Comparison of ENCODE assay signal across 22 cellular contexts in genomic region chr2:98509542-98510321, GRCh38.
DNase-seq lines count a peak whose midpoint lies in the region; ATAC-seq and TF ChIP-seq lines count a peak whose summit lies in the region.
"Had no signal": no experiment of that assay in that cellular context is flagged by ENCODE, and none has a peak within 500 bp of the region (broad histone marks: within the 10 kb centered on the region; RNA-seq: fewer than 3 reads in every experiment).

No MANE protein-coding gene starts in this region.

- peaks cover 72% of the 10 kb centered on the region for H3K4me1 Mint-ChIP-seq in activated naive CD8-positive, alpha-beta T cell treated with anti-CD3 and anti-CD28 coated beads, Interleukin-2, amount 10 ng/mL, durations not matched to agents 7 days and 5 days
- peaks cover 85% of the 10 kb centered on the region for H3K4me1 Mint-ChIP-seq in activated naive CD8-positive, alpha-beta T cell treated with anti-CD3 and anti-CD28 coated beads for 36 hours
- H3K4me1 Mint-ChIP-seq in activated T-helper 17 cell treated with anti-CD3 and anti-CD28 coated beads, Interleukin-2, amount 50 U/mL, for 72 hours = peaks cover 43% of the 10 kb centered on the region
- H3K4me1 Mint-ChIP-seq in natural killer cell = peaks cover 91 to 95% of the 10 kb centered on the region in 2 donors

- no peaks in the 10 kb centered on the region for H3K9me3 Mint-ChIP-seq in activated naive CD8-positive, alpha-beta T cell treated with anti-CD3 and anti-CD28 coated beads, Interleukin-2, amount 10 ng/mL, durations not matched to agents 7 days and 5 days
- H3K9me3 Mint-ChIP-seq in activated naive CD8-positive, alpha-beta T cell treated with anti-CD3 and anti-CD28 coated beads for 36 hours = no peaks in the 10 kb centered on the region
- no peaks in the 10 kb centered on the region for H3K9me3 Mint-ChIP-seq in activated T-helper 17 cell treated with anti-CD3 and anti-CD28 coated beads, Interleukin-2, amount 50 U/mL, for 72 hours
- H3K9me3 Mint-ChIP-seq in natural killer cell = no peaks in the 10 kb centered on the region
- H3K9me3 Mint-ChIP-seq: nephron had no signal

- TF ChIP-seq CTCF in natural killer cell (IDR thresholded peaks at IDR 0.05) (no peak), foreskin fibroblast (IDR thresholded peaks at IDR 0.05; ENCODE audit: low read depth, low read length) (no peak)

- peak overlapping the region; percentile 82 for H3K27ac Mint-ChIP-seq in activated naive CD8-positive, alpha-beta T cell treated with anti-CD3 and anti-CD28 coated beads, Interleukin-2, amount 10 ng/mL, durations not matched to agents 7 days and 5 days
- H3K27ac Mint-ChIP-seq in activated naive CD8-positive, alpha-beta T cell treated with anti-CD3 and anti-CD28 coated beads for 36 hours = no peak overlapping the region
- peak overlapping the region; percentile 58 for H3K27ac Mint-ChIP-seq in activated T-helper 17 cell treated with anti-CD3 and anti-CD28 coated beads, Interleukin-2, amount 50 U/mL, for 72 hours
- H3K27ac Mint-ChIP-seq in natural killer cell = peak overlapping the region; percentile 85 to 91

- no peaks in the 10 kb centered on the region for H3K27me3 Mint-ChIP-seq in activated naive CD8-positive, alpha-beta T cell treated with anti-CD3 and anti-CD28 coated beads, Interleukin-2, amount 10 ng/mL, durations not matched to agents 7 days and 5 days
- no peaks in the 10 kb centered on the region for H3K27me3 Mint-ChIP-seq in activated naive CD8-positive, alpha-beta T cell treated with anti-CD3 and anti-CD28 coated beads for 36 hours
- H3K27me3 Mint-ChIP-seq in activated T-helper 17 cell treated with anti-CD3 and anti-CD28 coated beads, Interleukin-2, amount 50 U/mL, for 72 hours = no peaks in the 10 kb centered on the region
- H3K27me3 Mint-ChIP-seq in natural killer cell (ENCODE audit: low read depth in 2 of 2) = no peaks in the 10 kb centered on the region

- no peak overlapping the region for H3K4me3 ChIP-seq in foreskin fibroblast (ENCODE audit: low read depth in 1 of 2, low read length in 2 of 2)
- H3K4me3 ChIP-seq: cardiac muscle cell, GM12878, HAP-1, Peyer's patch, right lobe of liver, SJSA1, suprapubic skin had no signal

- H3K36me3 Mint-ChIP-seq in activated naive CD8-positive, alpha-beta T cell treated with anti-CD3 and anti-CD28 coated beads, Interleukin-2, amount 10 ng/mL, durations not matched to agents 7 days and 5 days = peaks cover 32% of the 10 kb centered on the region
- H3K36me3 Mint-ChIP-seq in activated naive CD8-positive, alpha-beta T cell treated with anti-CD3 and anti-CD28 coated beads for 36 hours = peaks cover 13% of the 10 kb centered on the region
- peaks cover 14% of the 10 kb centered on the region for H3K36me3 Mint-ChIP-seq in activated T-helper 17 cell treated with anti-CD3 and anti-CD28 coated beads, Interleukin-2, amount 50 U/mL, for 72 hours (ENCODE audit: low read depth)
- no peaks in the 10 kb centered on the region for H3K36me3 Mint-ChIP-seq in natural killer cell

- POLR2A ChIA-PET in activated naive CD8-positive, alpha-beta T cell treated with anti-CD3 and anti-CD28 coated beads, Interleukin-2, amount 10 ng/mL, durations not matched to agents 7 days and 5 days (lab: Charles Lee) = interaction anchor here (1.2 to 2.0 kb wide), 2 partner anchors 44 to 55 kb away, joined by 4 to 8 read pairs; no protein-coding TSS in a partner anchor

- no peak for DNase-seq in activated naive CD8-positive, alpha-beta T cell treated with anti-CD3 and anti-CD28 coated beads, Interleukin-2, amount 10 ng/mL, durations not matched to agents 7 days and 5 days
- DNase-seq in activated naive CD8-positive, alpha-beta T cell treated with anti-CD3 and anti-CD28 coated beads for 36 hours = no peak
- DNase-seq in natural killer cell (no peak), DMS114 treated with DMSO at 0.1 percent for 48 hours (lab: John Stamatoyannopoulos, UW; ENCODE audit: unreplicated experiment) (no peak), foreskin fibroblast (no peak)
- DNase-seq: amygdala; Caco-2; dermis blood vessel endothelial cell; DND-41; NCI-H1436 treated with DMSO at 0.1 percent for 48 hours; NCI-H510A treated with DMSO at 0.1 percent for 48 hours; NK-92 treated with Interleukin-12 subunit alpha and Interleukin-12 subunit beta, amount 100 ng/mL, for 24 hours had no signal

- intact Hi-C loops in natural killer cell (cut with micrococcal nuclease) = loop anchor here (5.0 kb wide), 1 partner anchor 62 kb away; no protein-coding TSS in a partner anchor

- H3K4me3 Mint-ChIP-seq in activated naive CD8-positive, alpha-beta T cell treated with anti-CD3 and anti-CD28 coated beads, Interleukin-2, amount 10 ng/mL, durations not matched to agents 7 days and 5 days = no peak overlapping the region
- H3K4me3 Mint-ChIP-seq in activated naive CD8-positive, alpha-beta T cell treated with anti-CD3 and anti-CD28 coated beads for 36 hours = no peak overlapping the region
- H3K4me3 Mint-ChIP-seq in activated T-helper 17 cell treated with anti-CD3 and anti-CD28 coated beads, Interleukin-2, amount 50 U/mL, for 72 hours = no peak overlapping the region
- peak overlapping the region; percentile 17 for H3K4me3 Mint-ChIP-seq in natural killer cell
- H3K4me3 Mint-ChIP-seq: nephron had no signal

- ATAC-seq in activated naive CD8-positive, alpha-beta T cell treated with anti-CD3 and anti-CD28 coated beads, Interleukin-2, amount 10 ng/mL, durations not matched to agents 7 days and 5 days (ENCODE audit: low read depth) = no peak
- ATAC-seq in activated T-helper 17 cell treated with anti-CD3 and anti-CD28 coated beads, Interleukin-2, amount 50 U/mL, for 72 hours (replicated peaks) = no peak
- ATAC-seq in natural killer cell (no peak), HG02763 (IDR thresholded peaks at IDR 0.05; ENCODE audit: unreplicated experiment) (no peak)
